ENCODE assay signal across 1 cellular context in the genomic region with DNA sequence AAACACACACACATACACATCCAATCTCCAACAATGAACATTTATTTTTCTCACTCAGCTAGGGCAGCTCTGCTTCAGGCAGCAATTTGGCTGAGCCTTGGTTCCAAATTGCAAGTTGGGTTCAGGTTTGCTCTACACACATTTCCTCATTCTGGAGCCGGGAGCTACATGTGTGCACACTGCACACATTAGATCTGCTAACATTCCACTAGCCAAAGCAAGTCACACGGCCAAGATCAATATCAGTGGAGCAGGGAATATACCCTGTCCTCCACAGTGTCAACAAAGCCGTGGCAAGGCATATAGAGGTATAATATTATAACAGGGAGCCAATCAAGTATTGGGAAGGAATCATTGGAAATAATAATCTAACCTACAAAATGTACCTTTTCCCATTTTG.
TF ChIP-seq lines count a peak whose summit lies in the region.

No MANE protein-coding gene starts in this region.

TF ChIP-seq in K562, 482 proteins besides CTCF, POLR2A, EP300 and RAD21:
- TF ChIP-seq ZNF398 (CRISPR knock-in tag; IDR thresholded peaks at IDR 0.05), result no peak
- TF ChIP-seq RBM17 (IDR thresholded peaks at IDR 0.05; ENCODE audit: borderline replicate concordance, low read depth, low read length), result no peak
- TF ChIP-seq MXI1 (IDR thresholded peaks at IDR 0.05; ENCODE audit: low read depth, low read length), result no peak
- no peak for TF ChIP-seq POLR2H (tag; IDR thresholded peaks at IDR 0.05; ENCODE audit: low read depth)
- TF ChIP-seq L3MBTL2 (IDR thresholded peaks at IDR 0.05), result 0 out of 2 replicates have a peak, but pooled peaks have one; percentile 8
- TF ChIP-seq FOXA3 (CRISPR knock-in tag; conservative IDR thresholded peaks at IDR 0.05 in 1 of 2, IDR thresholded peaks at IDR 0.05 in 1 of 2), result peak in 1 of 2 experiments; percentile 49; a peak in 1 of 4 replicates
- TF ChIP-seq SMARCE1 (IDR thresholded peaks at IDR 0.05), result no peak
- TF ChIP-seq CLOCK (CRISPR knock-in tag; IDR thresholded peaks at IDR 0.05; ENCODE audit: borderline replicate concordance), result no peak
- TF ChIP-seq YY1 (IDR thresholded peaks at IDR 0.05; ENCODE audit: borderline replicate concordance in 1 of 3, control insufficient read depth in 1 of 3, extremely low read depth in 1 of 3, insufficient read depth in 3 of 3, insufficient read length in 1 of 3, insufficient replicate concordance in 2 of 3, low read depth in 1 of 3, low read length in 2 of 3), result no peak
- TF ChIP-seq STAT5B (CRISPR knock-in tag; IDR thresholded peaks at IDR 0.05), result no peak
- no peak for TF ChIP-seq ZNF507 (tag; conservative IDR thresholded peaks at IDR 0.05)
- peak; percentile 32; the same call in 1 of the 2 replicates for TF ChIP-seq SPI1 (IDR thresholded peaks at IDR 0.05; ENCODE audit: borderline replicate concordance, low read depth, low read length)
- TF ChIP-seq ARID2 (IDR thresholded peaks at IDR 0.05), result no peak
- no peak for TF ChIP-seq ZNF347 (CRISPR knock-in tag; IDR thresholded peaks at IDR 0.05; ENCODE audit: low read depth)
TF ChIP-seq in K562: peak in this region for 3.
